8 cellular contexts compared by ENCODE assay signal in the genomic region with DNA sequence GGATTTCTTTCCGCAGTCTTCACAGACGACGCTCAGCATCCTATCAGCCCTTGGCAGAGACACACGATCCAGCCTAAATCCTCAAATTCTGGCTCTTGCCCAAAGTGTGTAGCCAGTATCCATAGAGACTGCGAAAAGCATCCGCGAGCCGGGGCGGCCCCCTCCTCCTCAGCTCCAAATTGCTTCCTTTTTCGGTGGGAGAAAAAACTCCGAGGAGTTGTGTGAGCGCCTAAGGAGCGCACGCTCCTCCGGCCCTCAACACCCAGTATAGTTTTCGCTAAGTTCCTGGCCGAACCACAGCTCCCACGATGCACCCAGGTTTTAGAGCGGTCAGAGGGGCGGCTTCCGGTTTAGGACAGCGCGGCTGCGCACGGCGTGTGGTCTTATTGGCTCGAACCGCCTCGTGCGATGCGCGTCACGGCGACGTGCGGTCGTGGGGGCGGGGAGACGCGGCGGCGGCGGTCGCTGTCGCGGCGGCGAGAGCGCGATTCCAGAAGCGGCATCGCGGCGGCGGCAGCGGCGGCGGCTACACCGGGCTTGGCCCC. TPM values are rescaled to one million over a fixed set of nuclear protein-coding genes. Genes with fewer than 3 reads are reported as not detected.
DNase-seq lines count a peak whose midpoint lies in the region; ATAC-seq and TF ChIP-seq lines count a peak whose summit lies in the region.

A gene with protein sequence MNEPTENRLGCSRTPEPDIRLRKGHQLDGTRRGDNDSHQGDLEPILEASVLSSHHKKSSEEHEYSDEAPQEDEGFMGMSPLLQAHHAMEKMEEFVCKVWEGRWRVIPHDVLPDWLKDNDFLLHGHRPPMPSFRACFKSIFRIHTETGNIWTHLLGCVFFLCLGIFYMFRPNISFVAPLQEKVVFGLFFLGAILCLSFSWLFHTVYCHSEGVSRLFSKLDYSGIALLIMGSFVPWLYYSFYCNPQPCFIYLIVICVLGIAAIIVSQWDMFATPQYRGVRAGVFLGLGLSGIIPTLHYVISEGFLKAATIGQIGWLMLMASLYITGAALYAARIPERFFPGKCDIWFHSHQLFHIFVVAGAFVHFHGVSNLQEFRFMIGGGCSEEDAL (plus strand): TSS at position 493 of the 545 bp plus-strand sequence. CDS start 63,274 bp downstream, outside the sequence.

- DNase-seq in NCI-H187 treated with DMSO at 0.1 percent for 48 hours (lab: John Stamatoyannopoulos, UW) = peak; percentile 75
- DNase-seq in T-helper 2 cell = peak; percentile 86 to 99 (median 91)
- DNase-seq in right atrium auricular region (ENCODE audit: low spot score) = peak; percentile 96
- peak; percentile 94 to 98 for DNase-seq in psoas muscle

- peak; percentile 95 for ATAC-seq in GM18502 (IDR thresholded peaks at IDR 0.05; ENCODE audit: poor library complexity, unreplicated experiment)
- ATAC-seq in HG02943 (IDR thresholded peaks at IDR 0.05; ENCODE audit: low read depth, unreplicated experiment) = peak; percentile 98
- ATAC-seq in psoas muscle = peak; percentile 99 to 100 (median 99)

- TF ChIP-seq CTCF in right atrium auricular region (IDR thresholded peaks at IDR 0.05) (no peak), psoas muscle (IDR thresholded peaks at IDR 0.05) (no peak)

- H3K9me3 ChIP-seq in right atrium auricular region (no peaks in the 10 kb centered on the region), psoas muscle (no peaks in the 10 kb centered on the region)

- H3K4me3 ChIP-seq in right atrium auricular region (peak within 1 kb of the TSS; percentile 82 to 98), psoas muscle (peak within 1 kb of the TSS; percentile 99), urinary bladder (ENCODE audit: low read depth, low read length) (peak within 1 kb of the TSS; percentile 95)

- H3K27me3 ChIP-seq in right atrium auricular region = no peaks in the 10 kb centered on the region
- H3K27me3 ChIP-seq in psoas muscle (ENCODE audit: insufficient read depth in 3 of 3, low read length in 2 of 3) = no peaks in the 10 kb centered on the region

- H3K27ac ChIP-seq in angular gyrus (ENCODE audit: low read depth, low read length) (peak within 1 kb of the TSS; percentile 92), right atrium auricular region (peak within 1 kb of the TSS; percentile 90 to 98), psoas muscle (peak within 1 kb of the TSS; percentile 97), urinary bladder (ENCODE audit: low read depth) (peak within 1 kb of the TSS; percentile 85)

- intact Hi-C loops in psoas muscle (cut with DNase I) = loop anchor here in 1 of 2 donors (2.0 to 5.0 kb wide), 3 partner anchors 52 to 102 kb away; no protein-coding TSS in a partner anchor

- H3K4me1 ChIP-seq in right atrium auricular region = peaks cover 0 to 13% of the 10 kb centered on the region in 2 donors
- H3K4me1 ChIP-seq in psoas muscle = peaks cover 30% of the 10 kb centered on the region
- no peaks in the 10 kb centered on the region for H3K4me1 ChIP-seq in urinary bladder (ENCODE audit: insufficient read depth)

- WGBS in psoas muscle, 3 donors = 0% methylated on average over 38 to 59 of the region's 59 CpGs
- WGBS in urinary bladder = under 1% methylated on average over 58 of the region's 59 CpGs

- H3K36me3 ChIP-seq in right atrium auricular region (no peaks in the 10 kb centered on the region), psoas muscle (ENCODE audit: insufficient read depth in 1 of 2, low read depth in 1 of 2) (no peaks in the 10 kb centered on the region), urinary bladder (ENCODE audit: insufficient read depth) (no peaks in the 10 kb centered on the region)

RNA-seq across cellular contexts. Expression of the gene that starts here (rescaled TPM):
- 10 to 100 TPM; 19.7 to 23.3 TPM for total RNA-seq in right atrium auricular region
- total RNA-seq in psoas muscle = 10 to 100 TPM; 36.7 to 49.4 (median 43.2) TPM
- 10 to 100 TPM; 28.6 to 52.1 (median 44.2) TPM for polyA plus RNA-seq in psoas muscle
- total RNA-seq in urinary bladder = 50.5 TPM
- polyA plus RNA-seq in urinary bladder = 38.1 TPM

Comparison
In these comparisons a context has a peak if more than half of its experiments do, and no peak if none do; other contexts are left out.
1. Peak in every context shown above with its lines: DNase-seq, ATAC-seq, H3K4me3 ChIP-seq and H3K27ac ChIP-seq.